In the genomic region with DNA sequence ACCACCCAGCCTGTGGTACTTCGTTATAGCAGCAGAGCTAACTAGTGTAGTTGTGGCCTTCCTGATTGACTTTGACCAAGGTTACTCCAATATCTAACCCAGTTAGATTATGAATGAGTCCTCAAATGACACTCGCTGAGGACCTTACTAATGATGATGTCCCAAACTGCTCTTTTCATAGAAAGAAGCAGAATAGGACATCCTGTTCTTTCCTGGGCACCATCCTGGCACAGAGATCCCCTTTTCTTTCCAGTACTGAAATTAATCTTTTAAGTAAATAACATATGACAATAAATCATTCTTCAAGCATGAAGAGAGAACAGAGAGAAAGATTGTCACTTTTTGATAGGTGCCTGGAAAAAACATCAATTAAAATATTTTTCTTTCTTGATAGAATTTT, we compare ENCODE assay signal across 33 cellular contexts. TPM values are rescaled to one million over a fixed set of nuclear protein-coding genes. Genes with fewer than 3 reads are reported as not detected.
"Had no signal": no experiment of that assay in that cellular context is flagged by ENCODE, and none has a peak within 500 bp of the region (broad histone marks: within the 10 kb centered on the region; RNA-seq: fewer than 3 reads in every experiment).

No MANE protein-coding gene starts in this region.

- H3K9me3 ChIP-seq: ascending aorta, esophagus squamous epithelium, gastroesophageal sphincter had no signal

- H3K4me1 ChIP-seq: ascending aorta, gastroesophageal sphincter had no signal

- ATAC-seq: activated naive CD4-positive, alpha-beta T cell treated with anti-CD3 and anti-CD28 coated beads, Interleukin-2, amount 50 U/mL, for 72 hours; activated T-cell treated with anti-CD3 and anti-CD28 coated beads, Interleukin-2, amount 50 U/mL, for 72 hours; effector memory CD8-positive, alpha-beta T cell; gastroesophageal sphincter; WTC11 had no signal

- H3K4me3 ChIP-seq: ascending aorta, esophagus squamous epithelium, gastroesophageal sphincter had no signal

- DNase-seq: activated CD4-positive, alpha-beta memory T cell treated with anti-CD3 and anti-CD28 coated beads, Interleukin-2, amount 10 ng/mL, durations not matched to agents 7 days and 5 days; activated CD4-positive, alpha-beta T cell treated with anti-CD3 and anti-CD28 coated beads for 1 hour; activated CD4-positive, alpha-beta T cell treated with anti-CD3 and anti-CD28 coated beads for 4 hours; activated CD4-positive, alpha-beta T cell treated with anti-CD3 and anti-CD28 coated beads, Interleukin-2, amount 10 ng/mL, durations not matched to agents 7 days and 5 days; activated CD4-positive, alpha-beta T cell treated with anti-CD3 and anti-CD28 coated beads, Interleukin-2, amount 50 U/mL, for 4 hours; activated CD8-positive, alpha-beta memory T cell treated with anti-CD3 and anti-CD28 coated beads, Interleukin-2, amount 50 U/mL, for 48 hours; activated gamma-delta T cell; activated naive CD4-positive, alpha-beta T cell; activated naive CD4-positive, alpha-beta T cell treated with anti-CD3 and anti-CD28 coated beads, Interleukin-2, amount 10 ng/mL, durations not matched to agents 7 days and 5 days; activated naive CD8-positive, alpha-beta T cell treated with anti-CD3 and anti-CD28 coated beads, Interleukin-2, amount 10 ng/mL, durations not matched to agents 7 days and 5 days; activated T-cell treated with anti-CD3 and anti-CD28 coated beads for 4 hours; activated T-cell treated with anti-CD3 and anti-CD28 coated beads, Interleukin-2, amount 50 U/mL, for 24 hours; activated T-cell treated with anti-CD3 and anti-CD28 coated beads, Interleukin-2, amount 50 U/mL, for 72 hours; brain microvascular endothelial cell; cortex of kidney; dermis blood vessel endothelial cell; effector CD4-positive, alpha-beta T cell; effector memory CD8-positive, alpha-beta T cell; erythroblast; esophagus squamous epithelium; foreskin melanocyte; T-helper 2 cell had no signal

- H3K27ac ChIP-seq: ascending aorta, brain microvascular endothelial cell, esophagus squamous epithelium, gastroesophageal sphincter had no signal

- H3K36me3 ChIP-seq: ascending aorta, brain microvascular endothelial cell, gastroesophageal sphincter had no signal

- H3K27me3 ChIP-seq: ascending aorta, brain microvascular endothelial cell, esophagus squamous epithelium, gastroesophageal sphincter had no signal

RNA-seq across cellular contexts. Expression of a gene that starts 26.7 kb away (rescaled TPM):
- total RNA-seq: activated CD4-positive, alpha-beta memory T cell treated with anti-CD3 and anti-CD28 coated beads, Interleukin-2, amount 10 ng/mL, durations not matched to agents 7 days and 5 days; activated CD4-positive, alpha-beta T cell treated with anti-CD3 and anti-CD28 coated beads, Interleukin-2, amount 10 ng/mL, durations not matched to agents 7 days and 5 days; activated naive CD4-positive, alpha-beta T cell treated with anti-CD3 and anti-CD28 coated beads, Interleukin-2, amount 50 U/mL, for 72 hours; activated naive CD8-positive, alpha-beta T cell treated with anti-CD3 and anti-CD28 coated beads, Interleukin-2, amount 10 ng/mL, durations not matched to agents 7 days and 5 days; activated T-cell treated with anti-CD3 and anti-CD28 coated beads, Interleukin-2, amount 50 U/mL, for 72 hours; ascending aorta; bronchial epithelial cell; cardiac septum; cerebellum; dermis blood vessel endothelial cell; esophagus squamous epithelium; fibroblast of lung; fibroblast of villous mesenchyme; gastroesophageal sphincter; glomerular endothelial cell; T-helper 1 cell treated with Interleukin-12 subunit alpha and Interleukin-12 subunit beta and Interleukin-4 antibody, amounts not matched to agents 30 ng/mL and 1 ng/mL, for 36 hours; WTC11 had no signal
